In the genomic region with DNA sequence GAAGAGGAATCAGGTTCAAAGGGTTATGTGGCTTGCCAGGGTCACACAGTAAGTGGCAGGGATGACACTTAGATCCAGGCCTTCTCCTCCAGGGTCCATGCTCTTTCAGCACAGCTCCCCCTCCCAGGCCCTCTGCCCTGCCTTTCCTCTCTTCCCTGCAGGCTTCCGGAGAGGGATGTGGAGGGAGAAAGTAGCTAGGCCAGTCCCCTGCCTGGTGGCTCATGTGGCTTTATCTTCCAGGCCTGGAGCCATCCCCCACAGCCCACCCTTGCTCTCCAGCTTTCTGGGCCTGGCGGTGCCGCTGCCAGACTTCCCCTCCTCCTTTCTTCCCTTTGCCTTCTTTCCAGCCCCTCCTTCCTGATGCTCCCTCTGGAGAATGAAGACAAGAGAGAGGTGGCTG, we compare ENCODE assay signal across 17 cellular contexts. TPM values are rescaled to one million over a fixed set of nuclear protein-coding genes. Genes with fewer than 3 reads are reported as not detected.
A peak's percentile ranks its signal among the peaks of the same experiment; 100 is the strongest.
DNase-seq lines count a peak whose midpoint lies in the region; TF ChIP-seq lines count a peak whose summit lies in the region.
"Had no signal": no experiment of that assay in that cellular context is flagged by ENCODE, and none has a peak within 500 bp of the region (broad histone marks: within the 10 kb centered on the region; RNA-seq: fewer than 3 reads in every experiment).

No MANE protein-coding gene starts in this region.

- H3K79me1 ChIP-seq in mesenchymal stem cell (replicated peaks; ENCODE audit: low read length, poor library complexity, severe bottlenecking) (no peaks in the 10 kb centered on the region), neuronal stem cell (ENCODE audit: low read depth, low read length) (peaks cover 3% of the 10 kb centered on the region)

- H3K18ac ChIP-seq in mesenchymal stem cell (ENCODE audit: low read depth in 1 of 2, low read length in 2 of 2) = no peak overlapping the region
- H3K18ac ChIP-seq in neuronal stem cell (ENCODE audit: low read length) = peak overlapping the region; percentile 46

- no peak overlapping the region for H2AK5ac ChIP-seq in mesenchymal stem cell (ENCODE audit: low read length, severe bottlenecking)
- H2AK5ac ChIP-seq in neuronal stem cell (ENCODE audit: low read depth, low read length) = no peak overlapping the region

- H3K9ac ChIP-seq in mesenchymal stem cell (ENCODE audit: low read length) (no peak overlapping the region), neuronal stem cell (ENCODE audit: low read depth, low read length, poor library complexity) (peak overlapping the region; percentile 36)
- H3K9ac ChIP-seq: GM23248 had no signal

- H3K23ac ChIP-seq in mesenchymal stem cell (ENCODE audit: low read length in 2 of 2) (no peak overlapping the region), neuronal stem cell (ENCODE audit: low read depth, low read length, poor library complexity) (no peak overlapping the region)

- H2AFZ ChIP-seq in mesenchymal stem cell (ENCODE audit: low read depth, low read length) (peak overlapping the region; percentile 18), neuronal stem cell (ENCODE audit: low read length) (peak overlapping the region; percentile 90)
- H2AFZ ChIP-seq: GM23248 had no signal

- WGBS in mesenchymal stem cell = no CpG with 5 or more reads among the region's 3 CpGs
- no CpG with 5 or more reads among the region's 3 CpGs for WGBS in neuronal stem cell (ENCODE audit: extremely low coverage in 2 of 2, insufficient read length in 2 of 2, insufficient replicate concordance in 1 of 2), 2 donors

- H3K14ac ChIP-seq in mesenchymal stem cell (ENCODE audit: low read length in 2 of 2) (no peak overlapping the region), neuronal stem cell (ENCODE audit: low read length) (peak overlapping the region; percentile 57)

- H2BK12ac ChIP-seq in mesenchymal stem cell (ENCODE audit: low read length in 2 of 2) = no peak overlapping the region
- no peak overlapping the region for H2BK12ac ChIP-seq in neuronal stem cell (ENCODE audit: low read length)

- H2BK5ac ChIP-seq in mesenchymal stem cell (ENCODE audit: low read depth, low read length, poor library complexity, severe bottlenecking) (no peak overlapping the region), neuronal stem cell (ENCODE audit: low read length) (no peak overlapping the region)

- peak; percentile 57 for DNase-seq in BE2C
- peak; percentile 60 for DNase-seq in SK-N-DZ (ENCODE audit: low spot score)
- DNase-seq in mesenchymal stem cell = no peak
- no peak for DNase-seq in neuronal stem cell (ENCODE audit: low spot score)
- DNase-seq in NCI-H1694 (lab: John Stamatoyannopoulos, UW) = no peak
- no peak for DNase-seq in middle frontal gyrus (ENCODE audit: extremely low spot score, low spot score)
- DNase-seq in COLO829 (ENCODE audit: low spot score) = no peak
- DNase-seq: DND-41, GM23248, NCI-H1105, NCI-H446 treated with DMSO at 0.1 percent for 48 hours, NCI-H526 treated with DMSO at 0.1 percent for 48 hours, OCI-M1, SJCRH30 had no signal

- H3K4ac ChIP-seq in mesenchymal stem cell (ENCODE audit: low read depth in 1 of 2, low read length in 2 of 2) (no peak overlapping the region), neuronal stem cell (ENCODE audit: low read length) (no peak overlapping the region)

- H2BK120ac ChIP-seq in mesenchymal stem cell (ENCODE audit: low read depth, low read length) (no peak overlapping the region), neuronal stem cell (ENCODE audit: low read depth, low read length) (no peak overlapping the region)

- H4K8ac ChIP-seq in mesenchymal stem cell (ENCODE audit: low read length) = no peak overlapping the region
- H4K8ac ChIP-seq in neuronal stem cell (ENCODE audit: low read depth, low read length) = no peak overlapping the region

- H3K4me3 ChIP-seq in BE2C (ENCODE audit: low read depth, low read length) (no peak overlapping the region), mesenchymal stem cell (ENCODE audit: insufficient read depth in 1 of 2, low read depth in 1 of 2, low read length in 2 of 2) (no peak overlapping the region), neuronal stem cell (ENCODE audit: low read length in 2 of 2) (no peak overlapping the region)
- H3K4me3 ChIP-seq: GM23248, HAP-1, SJCRH30 had no signal

- H3K27me3 ChIP-seq in BE2C (no peaks in the 10 kb centered on the region), mesenchymal stem cell (ENCODE audit: control insufficient read depth in 1 of 2, insufficient read depth in 1 of 2, low read length in 2 of 2) (no peaks in the 10 kb centered on the region), neuronal stem cell (ENCODE audit: control insufficient read depth in 3 of 3, insufficient read depth in 3 of 3, low read depth in 1 of 3, low read length in 3 of 3) (no peaks in the 10 kb centered on the region)
- H3K27me3 ChIP-seq: SJCRH30 had no signal

- H3K4me2 ChIP-seq in mesenchymal stem cell (ENCODE audit: low read length, poor library complexity, severe bottlenecking) (no peak overlapping the region), neuronal stem cell (ENCODE audit: insufficient read depth, low read length, poor library complexity, severe bottlenecking) (no peak overlapping the region)

- H4K91ac ChIP-seq in mesenchymal stem cell (ENCODE audit: low read length) (no peak overlapping the region), neuronal stem cell (ENCODE audit: low read depth, low read length, poor library complexity) (peak overlapping the region; percentile 46)

- H3K9me3 ChIP-seq in BE2C (no peaks in the 10 kb centered on the region), mesenchymal stem cell (ENCODE audit: control insufficient read depth, low read length) (no peaks in the 10 kb centered on the region), neuronal stem cell (replicated peaks in 1 of 2; ENCODE audit: control insufficient read depth in 2 of 2, insufficient read depth in 1 of 2, low read depth in 1 of 2, low read length in 2 of 2) (peaks cover 1 to 6% of the 10 kb centered on the region in 2 donors)
- H3K9me3 ChIP-seq: HAP-1, SJCRH30 had no signal

- H3K4me1 ChIP-seq in BE2C = peaks cover 13% of the 10 kb centered on the region
- H3K4me1 ChIP-seq in mesenchymal stem cell (ENCODE audit: control insufficient read depth, insufficient read depth, low read depth, low read length) = peaks cover 8% of the 10 kb centered on the region
- H3K4me1 ChIP-seq in neuronal stem cell (ENCODE audit: control insufficient read depth in 2 of 2, insufficient read depth in 1 of 2, low read depth in 1 of 2, low read length in 2 of 2) = peaks cover 5 to 6% of the 10 kb centered on the region in 2 donors
- H3K4me1 ChIP-seq: HAP-1, SJCRH30 had no signal

- H3K36me3 ChIP-seq in BE2C (peaks cover 13% of the 10 kb centered on the region), mesenchymal stem cell (ENCODE audit: control insufficient read depth in 1 of 2, insufficient read depth in 2 of 2, low read depth in 1 of 2, low read length in 2 of 2) (peaks cover 0 to 15% of the 10 kb centered on the region in 2 experiments), neuronal stem cell (replicated peaks in 1 of 2; ENCODE audit: control insufficient read depth in 2 of 2, insufficient read depth in 2 of 2, low read length in 2 of 2) (peaks cover 6 to 12% of the 10 kb centered on the region in 2 donors)
- H3K36me3 ChIP-seq: HAP-1 had no signal

- no peak for TF ChIP-seq CTCF in BE2C (IDR thresholded peaks at IDR 0.05; ENCODE audit: low read depth, low read length)

- H2BK15ac ChIP-seq in mesenchymal stem cell (ENCODE audit: low read depth, poor library complexity, severe bottlenecking) = no peak overlapping the region
- no peak overlapping the region for H2BK15ac ChIP-seq in neuronal stem cell (ENCODE audit: low read length)

- no peak overlapping the region for H3K27ac ChIP-seq in mesenchymal stem cell (ENCODE audit: low read length, poor library complexity, severe bottlenecking)
- no peak overlapping the region for H3K27ac ChIP-seq in neuronal stem cell (replicated peaks; ENCODE audit: low read length)
- H3K27ac ChIP-seq: GM23248, SJCRH30 had no signal

RNA-seq across cellular contexts. Expression of a gene that starts 1.7 kb away (rescaled TPM):
- polyA plus RNA-seq in BE2C (2012; ENCODE audit: insufficient read depth, insufficient read length, low read depth) = not detected
- not detected in 2 replicates for polyA plus RNA-seq in SK-N-DZ (2014; cell fraction: cytosol; rRNA removed)
- not detected in 2 replicates for polyA plus RNA-seq in SK-N-DZ (2014; cell fraction: nucleus; rRNA removed)
- not detected for polyA plus RNA-seq in mesenchymal stem cell (2013, experiment 1 of 2)
- polyA plus RNA-seq in mesenchymal stem cell (2013, experiment 2 of 2) = not detected
- not detected for polyA plus RNA-seq in neuronal stem cell (2013, experiment 1 of 2)
- polyA plus RNA-seq in neuronal stem cell (2013, experiment 2 of 2) = not detected
- polyA plus RNA-seq: CD14-positive monocyte, GM23248, IgD-negative memory B cell had no signal

RNA-seq across cellular contexts. Expression of a gene that starts 9.0 kb away (rescaled TPM):
- polyA plus RNA-seq in BE2C (2012; ENCODE audit: insufficient read depth, insufficient read length, low read depth) = 636 TPM
- 295 and 318 TPM in 2 replicates for polyA plus RNA-seq in SK-N-DZ (2014; cell fraction: cytosol; rRNA removed)
- polyA plus RNA-seq in SK-N-DZ (2014; cell fraction: nucleus; rRNA removed) = 104 and 163 TPM in 2 replicates
- polyA plus RNA-seq in mesenchymal stem cell (2013, experiment 1 of 2) = 155 TPM
- polyA plus RNA-seq in mesenchymal stem cell (2013, experiment 2 of 2) = 156 TPM
- polyA plus RNA-seq in neuronal stem cell (2013, experiment 1 of 2) = 136 TPM
- polyA plus RNA-seq in neuronal stem cell (2013, experiment 2 of 2) = 135 TPM

RNA-seq across cellular contexts. Expression of a gene that starts 13.6 kb away (rescaled TPM):
- polyA plus RNA-seq in BE2C (2012; ENCODE audit: insufficient read depth, insufficient read length, low read depth) = 135 TPM
- polyA plus RNA-seq in SK-N-DZ (2014; cell fraction: cytosol; rRNA removed) = 58.9 and 63.3 TPM in 2 replicates
- polyA plus RNA-seq in SK-N-DZ (2014; cell fraction: nucleus; rRNA removed) = 246 and 343 TPM in 2 replicates
- 5.8 TPM for polyA plus RNA-seq in mesenchymal stem cell (2013, experiment 1 of 2)
- polyA plus RNA-seq in mesenchymal stem cell (2013, experiment 2 of 2) = 5.0 TPM
- 21.1 TPM for polyA plus RNA-seq in neuronal stem cell (2013, experiment 1 of 2)
- 20.6 TPM for polyA plus RNA-seq in neuronal stem cell (2013, experiment 2 of 2)

RNA-seq across cellular contexts. Expression of a gene that starts 33.8 kb away (rescaled TPM):
- 13.4 TPM for polyA plus RNA-seq in BE2C (2012; ENCODE audit: insufficient read depth, insufficient read length, low read depth)
- 25.3 and 34.9 TPM in 2 replicates for polyA plus RNA-seq in SK-N-DZ (2014; cell fraction: cytosol; rRNA removed)
- polyA plus RNA-seq in SK-N-DZ (2014; cell fraction: nucleus; rRNA removed) = 25.0 and 38.7 TPM in 2 replicates
- 4.3 TPM for polyA plus RNA-seq in mesenchymal stem cell (2013, experiment 1 of 2)
- 4.1 TPM for polyA plus RNA-seq in mesenchymal stem cell (2013, experiment 2 of 2)
- 7.0 TPM for polyA plus RNA-seq in neuronal stem cell (2013, experiment 1 of 2)
- 6.1 TPM for polyA plus RNA-seq in neuronal stem cell (2013, experiment 2 of 2)

RNA-seq across cellular contexts. Expression of a gene that starts 51.2 kb away (rescaled TPM):
- 198 TPM for polyA plus RNA-seq in BE2C (2012; ENCODE audit: insufficient read depth, insufficient read length, low read depth)
- polyA plus RNA-seq in SK-N-DZ (2014; cell fraction: cytosol; rRNA removed) = 79.3 and 83.7 TPM in 2 replicates
- 394 and 582 TPM in 2 replicates for polyA plus RNA-seq in SK-N-DZ (2014; cell fraction: nucleus; rRNA removed)
- polyA plus RNA-seq in mesenchymal stem cell (2013, experiment 1 of 2) = 96.0 TPM
- 87.5 TPM for polyA plus RNA-seq in mesenchymal stem cell (2013, experiment 2 of 2)
- 147 TPM for polyA plus RNA-seq in neuronal stem cell (2013, experiment 1 of 2)
- polyA plus RNA-seq in neuronal stem cell (2013, experiment 2 of 2) = 150 TPM

Comparison
In these comparisons a context has a peak if more than half of its experiments do, and no peak if none do; other contexts are left out.
1. DNase-seq: peak in BE2C (single experiment) and SK-N-DZ (single experiment); none in mesenchymal stem cell (single experiment), neuronal stem cell (single experiment), NCI-H1694 (single experiment), middle frontal gyrus (single experiment) and COLO829 (single experiment).